In genomic region chr18:44507729-44508325, GRCh38 we compare ENCODE assay signal across 10 cellular contexts.
DNase-seq lines count a peak whose midpoint lies in the region; ATAC-seq and TF ChIP-seq lines count a peak whose summit lies in the region.
"Had no signal": no experiment of that assay in that cellular context is flagged by ENCODE, and none has a peak within 500 bp of the region (broad histone marks: within the 10 kb centered on the region; RNA-seq: fewer than 3 reads in every experiment).

No MANE protein-coding gene starts in this region.

- no peaks in the 10 kb centered on the region for H3K4me1 Mint-ChIP-seq in activated T-helper 1 cell treated with anti-CD3 and anti-CD28 coated beads, Interleukin-12 subunit alpha, Interleukin-12 subunit beta, Interleukin-2, Interleukin-4 antibody, amounts not matched to agents 30 ng/mL and 10 ng/mL and 1 ng/mL, durations not matched to agents 14 hours and 24 hours and 36 hours (ENCODE audit: low read depth)
- H3K4me1 Mint-ChIP-seq in natural killer cell (peaks cover 2 to 12% of the 10 kb centered on the region in 2 donors), type B pancreatic cell (ENCODE audit: unreplicated experiment) (no peaks in the 10 kb centered on the region)
- H3K4me1 Mint-ChIP-seq: nephron had no signal

- intact Hi-C loops in activated T-helper 1 cell treated with anti-CD3 and anti-CD28 coated beads, Interleukin-12 subunit alpha, Interleukin-12 subunit beta, Interleukin-2, Interleukin-4 antibody, amounts not matched to agents 30 ng/mL and 10 ng/mL and 1 ng/mL, durations not matched to agents 14 hours and 24 hours and 36 hours (cut with micrococcal nuclease), result no loop called here
- intact Hi-C loops in natural killer cell (cut with micrococcal nuclease), result loop anchor here (5.0 to 10.0 kb wide), 4 partner anchors 143 to 599 kb away; no protein-coding TSS in a partner anchor

- H3K27me3 Mint-ChIP-seq in activated T-helper 1 cell treated with anti-CD3 and anti-CD28 coated beads, Interleukin-12 subunit alpha, Interleukin-12 subunit beta, Interleukin-2, Interleukin-4 antibody, amounts not matched to agents 30 ng/mL and 10 ng/mL and 1 ng/mL, durations not matched to agents 14 hours and 24 hours and 36 hours (ENCODE audit: insufficient read depth), result peaks cover 2% of the 10 kb centered on the region
- H3K27me3 Mint-ChIP-seq in natural killer cell (ENCODE audit: low read depth in 2 of 2) (no peaks in the 10 kb centered on the region), type B pancreatic cell (peaks cover 7% of the 10 kb centered on the region)

- H3K27ac Mint-ChIP-seq in activated T-helper 1 cell treated with anti-CD3 and anti-CD28 coated beads, Interleukin-12 subunit alpha, Interleukin-12 subunit beta, Interleukin-2, Interleukin-4 antibody, amounts not matched to agents 30 ng/mL and 10 ng/mL and 1 ng/mL, durations not matched to agents 14 hours and 24 hours and 36 hours, result no peak overlapping the region
- H3K27ac Mint-ChIP-seq in natural killer cell (no peak overlapping the region), type B pancreatic cell (no peak overlapping the region)
- H3K27ac Mint-ChIP-seq: nephron had no signal

- H3K4me3 Mint-ChIP-seq in activated T-helper 1 cell treated with anti-CD3 and anti-CD28 coated beads, Interleukin-12 subunit alpha, Interleukin-12 subunit beta, Interleukin-2, Interleukin-4 antibody, amounts not matched to agents 30 ng/mL and 10 ng/mL and 1 ng/mL, durations not matched to agents 14 hours and 24 hours and 36 hours, result no peak overlapping the region
- H3K4me3 Mint-ChIP-seq in natural killer cell (no peak overlapping the region), type B pancreatic cell (no peak overlapping the region)
- H3K4me3 Mint-ChIP-seq: nephron had no signal

- peak; percentile 11 for DNase-seq in activated T-helper 1 cell treated with anti-CD3 and anti-CD28 coated beads, Interleukin-12 subunit alpha, Interleukin-12 subunit beta, Interleukin-2, Interleukin-4 antibody, amounts not matched to agents 30 ng/mL and 10 ng/mL and 1 ng/mL, durations not matched to agents 14 hours and 24 hours and 36 hours (ENCODE audit: low spot score)
- DNase-seq in natural killer cell, result peak; percentile 23
- no peak for DNase-seq in T-helper 1 cell
- DNase-seq in stimulated activated naive CD4-positive, alpha-beta T cell treated with Interleukin-2 at 50 U/mL for 16 hours (lab: John Stamatoyannopoulos, UW), result no peak
- no peak for DNase-seq in cerebellar nuclear complex (lab: John Stamatoyannopoulos, UW)
- no peak for DNase-seq in type B pancreatic cell (ENCODE audit: extremely low spot score, unreplicated experiment)

- TF ChIP-seq CTCF in natural killer cell (IDR thresholded peaks at IDR 0.05) (no peak), type B pancreatic cell (conservative IDR thresholded peaks at IDR 0.05) (no peak)

- H3K9me3 Mint-ChIP-seq in activated T-helper 1 cell treated with anti-CD3 and anti-CD28 coated beads, Interleukin-12 subunit alpha, Interleukin-12 subunit beta, Interleukin-2, Interleukin-4 antibody, amounts not matched to agents 30 ng/mL and 10 ng/mL and 1 ng/mL, durations not matched to agents 14 hours and 24 hours and 36 hours, result no peaks in the 10 kb centered on the region
- peaks cover 0 to under 1% of the 10 kb centered on the region in 2 donors for H3K9me3 Mint-ChIP-seq in natural killer cell
- H3K9me3 Mint-ChIP-seq in type B pancreatic cell, result no peaks in the 10 kb centered on the region
- H3K9me3 Mint-ChIP-seq: nephron had no signal

- H3K36me3 Mint-ChIP-seq in activated T-helper 1 cell treated with anti-CD3 and anti-CD28 coated beads, Interleukin-12 subunit alpha, Interleukin-12 subunit beta, Interleukin-2, Interleukin-4 antibody, amounts not matched to agents 30 ng/mL and 10 ng/mL and 1 ng/mL, durations not matched to agents 14 hours and 24 hours and 36 hours (ENCODE audit: low read depth), result no peaks in the 10 kb centered on the region
- no peaks in the 10 kb centered on the region for H3K36me3 Mint-ChIP-seq in natural killer cell
- no peaks in the 10 kb centered on the region for H3K36me3 Mint-ChIP-seq in type B pancreatic cell

- ATAC-seq in GM18868 (IDR thresholded peaks at IDR 0.05; ENCODE audit: unreplicated experiment) (peak; percentile 91), HG03095 (IDR thresholded peaks at IDR 0.05; ENCODE audit: unreplicated experiment) (peak; percentile 61), natural killer cell (peak; percentile 71 to 79 (median 73))
- ATAC-seq: HCT116 had no signal

Comparison
In these comparisons a context has a peak if more than half of its experiments do, and no peak if none do; other contexts are left out.
1. DNase-seq: peak in activated T-helper 1 cell treated with anti-CD3 and anti-CD28 coated beads, Interleukin-12 subunit alpha, Interleukin-12 subunit beta, Interleukin-2, Interleukin-4 antibody, amounts not matched to agents 30 ng/mL and 10 ng/mL and 1 ng/mL, durations not matched to agents 14 hours and 24 hours and 36 hours (single experiment) and natural killer cell (single experiment); none in T-helper 1 cell (0 of 5), stimulated activated naive CD4-positive, alpha-beta T cell treated with Interleukin-2 at 50 U/mL for 16 hours (single experiment), cerebellar nuclear complex (0 of 2) and type B pancreatic cell (single experiment).
2. Peak in every context shown above with its lines, with median percentiles within 50 percentile points of each other: ATAC-seq.